11 cellular contexts compared by ENCODE assay signal in the genomic region with DNA sequence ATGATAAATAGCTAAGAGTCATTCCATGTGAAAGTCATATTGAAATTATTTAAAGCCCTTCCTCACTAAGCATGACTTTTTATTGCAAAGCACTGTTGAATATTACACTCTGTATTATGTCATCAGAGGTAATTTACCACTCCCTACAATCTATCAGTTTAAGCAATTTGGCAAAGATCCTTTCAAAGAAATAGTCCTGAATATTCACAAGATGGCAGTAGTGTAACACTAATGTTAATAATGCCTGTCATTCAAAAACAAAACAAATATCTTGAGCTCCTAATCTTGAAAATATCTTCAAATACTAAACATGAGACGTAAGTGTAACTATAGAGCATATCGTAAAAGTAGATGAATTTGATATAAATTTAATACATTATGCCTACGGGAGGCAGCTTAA.
DNase-seq lines count a peak whose midpoint lies in the region; ATAC-seq and TF ChIP-seq lines count a peak whose summit lies in the region.
"Had no signal": no experiment of that assay in that cellular context is flagged by ENCODE, and none has a peak within 500 bp of the region (broad histone marks: within the 10 kb centered on the region; RNA-seq: fewer than 3 reads in every experiment).

No MANE protein-coding gene starts in this region.

- H3K27ac ChIP-seq in VCaP = no peak overlapping the region
- H3K27ac ChIP-seq: neutrophil, thoracic aorta had no signal

- peak; percentile 52 for DNase-seq in NCI-H1105 treated with DMSO at 0.1 percent for 48 hours (lab: John Stamatoyannopoulos, UW)
- no peak for DNase-seq in NCI-H1105 (lab: John Stamatoyannopoulos, UW)
- peak; percentile 13 for DNase-seq in NAMALWA (ENCODE audit: low spot score)
- no peak for DNase-seq in osteocyte (ENCODE audit: extremely low spot score, unreplicated experiment)
- no peak for DNase-seq in left colon
- DNase-seq: NCI-H1417 treated with DMSO at 0.1 percent for 48 hours had no signal

- ATAC-seq in GM21390 (IDR thresholded peaks at IDR 0.05; ENCODE audit: unreplicated experiment) (no peak), left colon (no peak), GM21786 (IDR thresholded peaks at IDR 0.05; ENCODE audit: unreplicated experiment) (no peak)

- peaks cover 6% of the 10 kb centered on the region for H3K27me3 Mint-ChIP-seq in osteocyte (ENCODE audit: unreplicated experiment)

- no peaks in the 10 kb centered on the region for H3K4me1 Mint-ChIP-seq in osteocyte (ENCODE audit: unreplicated experiment)

- no peak overlapping the region for H3K4me3 Mint-ChIP-seq in osteocyte (ENCODE audit: unreplicated experiment)

- H3K27ac Mint-ChIP-seq in osteocyte (ENCODE audit: unreplicated experiment) = no peak overlapping the region

- TF ChIP-seq CTCF in VCaP (conservative IDR thresholded peaks at IDR 0.05) (peak; percentile 83), osteocyte (IDR thresholded peaks at IDR 0.05) (peak; percentile 20)

- intact Hi-C loops in left colon (cut with DNase I, micrococcal nuclease) = no loop called here

- H3K9me3 Mint-ChIP-seq in osteocyte (ENCODE audit: unreplicated experiment) = no peaks in the 10 kb centered on the region

- H3K36me3 Mint-ChIP-seq in osteocyte (ENCODE audit: unreplicated experiment) = no peaks in the 10 kb centered on the region

Comparison
In these comparisons a context has a peak if more than half of its experiments do, and no peak if none do; other contexts are left out.
1. DNase-seq: peak in NCI-H1105 treated with DMSO at 0.1 percent for 48 hours (single experiment) and NAMALWA (single experiment); none in NCI-H1105 (single experiment), osteocyte (single experiment) and left colon (0 of 2).